ENCODE assay signal across 8 cellular contexts in genomic region chr20:31572042-31572700, GRCh38. TPM values are rescaled to one million over a fixed set of nuclear protein-coding genes. Genes with fewer than 3 reads are reported as not detected.
A peak's percentile ranks its signal among the peaks of the same experiment; 100 is the strongest.
DNase-seq lines count a peak whose midpoint lies in the region; ATAC-seq and TF ChIP-seq lines count a peak whose summit lies in the region.

No MANE protein-coding gene starts in this region.

- H3K4me2 ChIP-seq in SU-DHL-6 (ENCODE audit: low read depth, low read length, poor library complexity, severe bottlenecking) = peak overlapping the region; percentile 69

- in situ Hi-C loops in gastrocnemius medialis (cut with MboI; ENCODE audit: low sequenced_read_pairs in 4 of 4) = loop anchor here in 1 of 4 donors (25.0 kb wide), 1 partner anchor 165 kb away; the partner anchor contains the start of gene TPX2

- POLR2A ChIA-PET in HEK293 (lab: Yijun Ruan, JAX) = interaction anchor here (0.9 to 8.7 kb wide), 9 partner anchors 9 to 167 kb away, joined by 3 to 255 read pairs (median 5); partner anchors contain the start of genes ID1 and TPX2

- no peaks in the 10 kb centered on the region for H3K79me2 ChIP-seq in SU-DHL-6 (ENCODE audit: insufficient read depth, low read length)

- CTCF ChIA-PET in HEK293 (lab: Yijun Ruan, JAX) = interaction anchor here (0.7 to 25.7 kb wide), 4 partner anchors 13 to 69 kb away, joined by 4 to 1204 read pairs (median 58); partner anchors contain the start of gene ID1

- no peak for TF ChIP-seq POLR2A in gastrocnemius medialis (IDR thresholded peaks at IDR 0.05)

- H3F3A ChIP-seq in SU-DHL-6 (ENCODE audit: insufficient read depth) = peaks cover 29% of the 10 kb centered on the region

- DNase-seq in COR-L47 (lab: John Stamatoyannopoulos, UW) (peak; percentile 51), foreskin keratinocyte (no peak), gastrocnemius medialis (no peak), COLO829 (ENCODE audit: low spot score) (no peak), mucosa of descending colon (no peak)

- peak overlapping the region; percentile 55 for H2AFZ ChIP-seq in SU-DHL-6 (ENCODE audit: low read depth, low read length, severe bottlenecking)

- ATAC-seq in foreskin keratinocyte (no peak), gastrocnemius medialis (no peak), mucosa of descending colon (no peak), GM21447 (IDR thresholded peaks at IDR 0.05; ENCODE audit: unreplicated experiment) (no peak)

- H3K27ac ChIP-seq in HEK293 (ENCODE audit: extremely low read depth, low read depth, low read length) (peak overlapping the region; percentile 88), SU-DHL-6 (ENCODE audit: low read depth, low read length) (peak overlapping the region; percentile 80), foreskin keratinocyte (peak overlapping the region; percentile 73), gastrocnemius medialis (peak overlapping the region; percentile 86 to 93 (median 89))

- H3K36me3 ChIP-seq in HEK293 (ENCODE audit: control insufficient read depth in 2 of 2, insufficient read depth in 1 of 2, low read length in 2 of 2) (peaks cover 6 to 26% of the 10 kb centered on the region in 2 experiments; a peak in 2 of 3 replicates), SU-DHL-6 (ENCODE audit: low read length) (no peaks in the 10 kb centered on the region), gastrocnemius medialis (no peaks in the 10 kb centered on the region), mucosa of descending colon (ENCODE audit: low read depth) (no peaks in the 10 kb centered on the region)

- TF ChIP-seq CTCF in HEK293 (tag by site-specific recombination; IDR thresholded peaks at IDR 0.05) (no peak), SU-DHL-6 (IDR thresholded peaks at IDR 0.05; ENCODE audit: insufficient read depth, low read length, poor library complexity, severe bottlenecking) (no peak), foreskin keratinocyte (conservative IDR thresholded peaks at IDR 0.05) (no peak), gastrocnemius medialis (IDR thresholded peaks at IDR 0.05 in 4 of 5, conservative IDR thresholded peaks at IDR 0.05 in 1 of 5) (no peak), mucosa of descending colon (IDR thresholded peaks at IDR 0.05) (no peak)

- intact Hi-C loops in gastrocnemius medialis (cut with DNase I; ENCODE audit: low total_unique reads) (loop anchor here (1.0 to 5.0 kb wide), 3 partner anchors 36 to 150 kb away; partner anchors contain the start of gene BCL2L1), mucosa of descending colon (cut with DNase I, micrococcal nuclease) (no loop called here)

- no peaks in the 10 kb centered on the region for H3K9me2 ChIP-seq in SU-DHL-6 (replicated peaks; ENCODE audit: insufficient read depth, low read length)

- peaks cover 8% of the 10 kb centered on the region for H3K4me1 ChIP-seq in HEK293 (ENCODE audit: control insufficient read depth, insufficient read depth, low read length)
- peaks cover 4% of the 10 kb centered on the region for H3K4me1 ChIP-seq in foreskin keratinocyte
- peaks cover 13 to 19% of the 10 kb centered on the region in 2 donors for H3K4me1 ChIP-seq in gastrocnemius medialis
- H3K4me1 ChIP-seq in mucosa of descending colon (ENCODE audit: low read depth) = peaks cover 13% of the 10 kb centered on the region

- H3K9ac ChIP-seq in SU-DHL-6 (ENCODE audit: low read length) = peak overlapping the region; percentile 78

- H3K4me3 ChIP-seq in HEK293 (ENCODE audit: low read depth, low read length) = peak overlapping the region; percentile 41
- H3K4me3 ChIP-seq in SU-DHL-6 (ENCODE audit: insufficient read depth, low read length, poor library complexity, severe bottlenecking) = peak overlapping the region; percentile 66
- H3K4me3 ChIP-seq in gastrocnemius medialis = peak overlapping the region; percentile 16 to 68 (median 48)
- no peak overlapping the region for H3K4me3 ChIP-seq in mucosa of descending colon

- no peaks in the 10 kb centered on the region for H4K20me1 ChIP-seq in SU-DHL-6 (ENCODE audit: low read depth, low read length)

- no peaks in the 10 kb centered on the region for H3K9me3 ChIP-seq in HEK293 (ENCODE audit: control insufficient read depth, insufficient read depth, low read depth, low read length)
- no peaks in the 10 kb centered on the region for H3K9me3 ChIP-seq in SU-DHL-6 (ENCODE audit: insufficient read depth, low read length)
- H3K9me3 ChIP-seq in gastrocnemius medialis = no peaks in the 10 kb centered on the region
- no peaks in the 10 kb centered on the region for H3K9me3 ChIP-seq in mucosa of descending colon

- H3K27me3 ChIP-seq in SU-DHL-6 (ENCODE audit: low read length) (no peaks in the 10 kb centered on the region), foreskin keratinocyte (no peaks in the 10 kb centered on the region), gastrocnemius medialis (no peaks in the 10 kb centered on the region)

TF ChIP-seq in HEK293, 187 proteins besides CTCF, POLR2A, EP300 and RAD21:
- TF ChIP-seq ZNF513 (tag by site-specific recombination; IDR thresholded peaks at IDR 0.05) = peak; percentile 69
- TF ChIP-seq ZNF654 (tag by site-specific recombination; IDR thresholded peaks at IDR 0.05; ENCODE audit: low read depth) = no peak
- TF ChIP-seq ZNF221 (tag by site-specific recombination; IDR thresholded peaks at IDR 0.05; ENCODE audit: borderline replicate concordance) = no peak
- no peak for TF ChIP-seq ZNF488 (tag by site-specific recombination; IDR thresholded peaks at IDR 0.05)
- TF ChIP-seq HOXD13 (CRISPR knock-in tag; IDR thresholded peaks at IDR 0.05; ENCODE audit: borderline replicate concordance) = 0 out of 2 replicates have a peak, but pooled peaks have one; percentile 15
- TF ChIP-seq ZEB2 (tag by site-specific recombination; IDR thresholded peaks at IDR 0.05) = no peak
- TF ChIP-seq KLF8 (tag by site-specific recombination; IDR thresholded peaks at IDR 0.05) = no peak
- TF ChIP-seq ZNF174 (tag by site-specific recombination; IDR thresholded peaks at IDR 0.05) = no peak
- 0 out of 2 replicates have a peak, but pooled peaks have one; percentile 12 for TF ChIP-seq PBX3 (CRISPR knock-in tag; IDR thresholded peaks at IDR 0.05)

RNA-seq across cellular contexts. Expression of gene ID1, which starts 32.9 kb away (rescaled TPM):
- total RNA-seq in foreskin keratinocyte (18.8 and 27.9 TPM in 2 replicates), gastrocnemius medialis (100 to 1,000 TPM; 115 to 206 (median 148) TPM), mucosa of descending colon (100 to 1,000 TPM; 172 to 414 (median 201) TPM)
- polyA plus RNA-seq in foreskin keratinocyte = 21.4 and 31.9 TPM in 2 replicates

RNA-seq across cellular contexts. Expression of gene HM13, which starts 57.9 kb away (rescaled TPM):
- 105 and 125 TPM in 2 replicates for total RNA-seq in foreskin keratinocyte
- 132 and 150 TPM in 2 replicates for polyA plus RNA-seq in foreskin keratinocyte
- 10 to 100 TPM; 22.7 to 31.0 (median 26.4) TPM for total RNA-seq in gastrocnemius medialis
- total RNA-seq in mucosa of descending colon = 100 to 1,000 TPM in 2 of 3 donors, 10 to 100 TPM in 1; 95.6 to 137 (median 109) TPM
